7 cellular contexts compared by ENCODE assay signal in the genomic region with DNA sequence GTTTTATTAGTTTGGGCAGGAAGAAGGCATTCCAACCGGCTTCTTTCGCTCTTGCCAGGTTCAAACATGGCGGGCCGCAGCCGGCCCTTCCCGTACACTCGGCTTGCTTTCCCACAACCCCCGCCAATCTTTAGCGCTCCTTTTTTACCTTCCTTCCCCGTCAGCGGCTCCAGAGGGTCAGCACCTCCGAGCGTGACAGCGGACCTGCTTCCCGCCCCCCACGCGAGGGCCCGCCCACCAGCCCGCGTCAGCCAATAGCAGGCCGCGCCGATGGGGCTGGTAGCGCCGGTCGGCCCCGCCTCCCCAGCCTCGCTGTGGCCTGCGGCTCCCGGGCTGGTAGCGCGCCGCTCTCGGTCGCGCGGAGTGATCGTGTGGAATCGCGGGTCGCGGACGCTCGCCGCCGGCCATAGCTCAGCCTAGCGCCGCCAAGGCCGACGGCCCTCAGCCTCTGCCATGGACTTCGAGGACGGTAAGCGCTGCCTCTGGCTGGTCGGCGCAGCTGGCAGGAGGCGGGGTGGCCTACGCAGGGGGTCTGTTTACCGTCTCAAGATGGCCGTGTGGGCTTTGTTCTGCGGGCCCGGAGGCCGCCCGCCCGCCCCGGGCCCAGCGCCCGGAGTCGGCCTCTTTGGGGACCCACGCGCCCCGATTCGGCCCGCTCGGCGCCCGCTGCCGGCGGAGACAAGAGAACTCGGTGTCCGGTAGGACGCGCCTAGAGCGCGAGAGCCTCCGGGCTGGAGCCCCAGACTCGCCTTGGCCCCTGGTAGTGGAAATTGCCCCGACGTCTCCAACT.
DNase-seq lines count a peak whose midpoint lies in the region; ATAC-seq, FAIRE-seq and TF ChIP-seq lines count a peak whose summit lies in the region.

A gene with protein sequence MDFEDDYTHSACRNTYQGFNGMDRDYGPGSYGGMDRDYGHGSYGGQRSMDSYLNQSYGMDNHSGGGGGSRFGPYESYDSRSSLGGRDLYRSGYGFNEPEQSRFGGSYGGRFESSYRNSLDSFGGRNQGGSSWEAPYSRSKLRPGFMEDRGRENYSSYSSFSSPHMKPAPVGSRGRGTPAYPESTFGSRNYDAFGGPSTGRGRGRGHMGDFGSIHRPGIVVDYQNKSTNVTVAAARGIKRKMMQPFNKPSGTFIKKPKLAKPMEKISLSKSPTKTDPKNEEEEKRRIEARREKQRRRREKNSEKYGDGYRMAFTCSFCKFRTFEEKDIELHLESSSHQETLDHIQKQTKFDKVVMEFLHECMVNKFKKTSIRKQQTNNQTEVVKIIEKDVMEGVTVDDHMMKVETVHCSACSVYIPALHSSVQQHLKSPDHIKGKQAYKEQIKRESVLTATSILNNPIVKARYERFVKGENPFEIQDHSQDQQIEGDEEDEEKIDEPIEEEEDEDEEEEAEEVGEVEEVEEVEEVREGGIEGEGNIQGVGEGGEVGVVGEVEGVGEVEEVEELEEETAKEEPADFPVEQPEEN (plus strand): TSS at position 306 of the 790 bp plus-strand sequence. CDS start 148 bp downstream, at position 454.

- H3K4me3 ChIP-seq in astrocyte of the cerebellum (ENCODE audit: low read depth, low read length): peak within 1 kb of the TSS; percentile 81

- DNase-seq in GM18507 (ENCODE audit: extremely low spot score, insufficient read length, low read depth) (peak; percentile 99), NCI-H1930 (lab: John Stamatoyannopoulos, UW) (peak; percentile 90 to 94), T-helper 9 cell (peak; percentile 92), astrocyte of the cerebellum (ENCODE audit: low read depth) (peak; percentile 95), hippocampal formation (lab: John Stamatoyannopoulos, UW) (peak; percentile 90), retina (peak; percentile 99)

- TF ChIP-seq CTCF in astrocyte of the cerebellum (IDR thresholded peaks at IDR 0.05; ENCODE audit: low read depth, low read length, missing control alignments): no peak

- in situ Hi-C loops in astrocyte of the cerebellum (cut with HindIII; ENCODE audit: low sequenced_read_pairs): loop anchor here (5.0 kb wide), 1 partner anchor 37 kb away; no protein-coding TSS in a partner anchor

- ATAC-seq in HG02973 (IDR thresholded peaks at IDR 0.05; ENCODE audit: unreplicated experiment): peak; percentile 94

- FAIRE-seq in GM18507 (lab: Jason Lieb, UNC): peak; percentile 97

Comparison
In these comparisons a context has a peak if more than half of its experiments do, and no peak if none do; other contexts are left out.
1. Peak in every context shown above with its lines: DNase-seq, ATAC-seq and H3K4me3 ChIP-seq.